8 cellular contexts compared by ENCODE assay signal in genomic region chr9:128552153-128552743, GRCh38. TPM values are rescaled to one million over a fixed set of nuclear protein-coding genes. Genes with fewer than 3 reads are reported as not detected.
DNase-seq lines count a peak whose midpoint lies in the region; ATAC-seq and TF ChIP-seq lines count a peak whose summit lies in the region.

Gene SPTAN1, plus strand, starts transcription at chr9:128552587. Its CDS starts 14,154 bp downstream, at chr9:128566741.

- no TSS peak for BruUV-seq in mammary epithelial cell (replicated peaks; lab: Mats Ljungman, UMichigan)

- H3K79me2 ChIP-seq in mammary epithelial cell (ENCODE audit: insufficient read depth, low read length), result peaks cover 48% of the 10 kb centered on the region

- dilution Hi-C loops in mammary epithelial cell (cut with HindIII; ENCODE audit: low sequenced_read_pairs), result loop anchor here (5.0 kb wide), 1 partner anchor 135 kb away; the partner anchor contains the start of gene SET

- peaks cover 7 to 15% (median 9%) of the 10 kb centered on the region in 3 donors for H3K27me3 Mint-ChIP-seq in immature natural killer cell (ENCODE audit: low read depth in 3 of 3)

- H2AFZ ChIP-seq in mammary epithelial cell (ENCODE audit: low read depth, low read length), result peak within 1 kb of the TSS; percentile 83

- no peaks in the 10 kb centered on the region for H3K36me3 ChIP-seq in mammary epithelial cell (ENCODE audit: insufficient read depth, low read length)

- H3K36me3 Mint-ChIP-seq in immature natural killer cell, result no peaks in the 10 kb centered on the region

- TF ChIP-seq CTCF in WI38 (IDR thresholded peaks at IDR 0.05; ENCODE audit: low read depth, low read length), result no peak
- TF ChIP-seq CTCF in mammary epithelial cell (conservative IDR thresholded peaks at IDR 0.05 in 1 of 2, IDR thresholded peaks at IDR 0.05 in 1 of 2; ENCODE audit: extremely low read depth in 1 of 2, insufficient read depth in 1 of 2, low read depth in 1 of 2, low read length in 2 of 2), result no peak

- intact Hi-C loops in mammary epithelial cell (cut with micrococcal nuclease), result loop anchor here (1.0 to 10.0 kb wide), 4 partner anchors 48 to 277 kb away; partner anchors contain the start of genes GLE1, GOLGA2, ODF2 and SWI5

- H3K27ac ChIP-seq in mammary epithelial cell (ENCODE audit: insufficient read depth, low read depth, low read length), result peak within 1 kb of the TSS; percentile 90

- CTCF ChIA-PET in mammary epithelial cell (lab: Charles Lee; ENCODE audit: low non-redundant PET), result interaction anchor here (0.5 kb wide), 1 partner anchor 131 kb away, joined by 7 read pairs; the partner anchor contains the start of gene CERCAM

- peak within 1 kb of the TSS; percentile 93 for H3K9ac ChIP-seq in mammary epithelial cell (ENCODE audit: insufficient read depth, low read length)

- H4K20me1 ChIP-seq in mammary epithelial cell (ENCODE audit: insufficient read depth, low read length), result no peaks in the 10 kb centered on the region

- H3K4me1 Mint-ChIP-seq in immature natural killer cell, result peaks cover 30 to 43% of the 10 kb centered on the region in 2 donors

- H3K27me3 ChIP-seq in mammary epithelial cell (ENCODE audit: insufficient read depth, low read length), result no peaks in the 10 kb centered on the region

- H3K4me1 ChIP-seq in mammary epithelial cell (ENCODE audit: insufficient read depth, low read length), result peaks cover 54% of the 10 kb centered on the region

- DNase-seq in AG08395 (ENCODE audit: low spot score), result peak; percentile 97
- DNase-seq in NCI-H2227 treated with DMSO at 0.1 percent for 48 hours (lab: John Stamatoyannopoulos, UW), result peak; percentile 74
- DNase-seq in mammary epithelial cell, result peak; percentile 90
- DNase-seq in immature natural killer cell, result peak; percentile 96 to 97 (median 97)
- DNase-seq in smooth muscle cell of the brain vasculature (ENCODE audit: low read depth, low spot score), result peak; percentile 61

- H3K9me3 Mint-ChIP-seq in immature natural killer cell, result no peaks in the 10 kb centered on the region

- WGBS in mammary epithelial cell (ENCODE audit: low coverage, missing lambda C conversion rate), result 0% methylated on average over 5 of the region's 81 CpGs

- peak within 1 kb of the TSS; percentile 92 to 100 (median 98) for H3K27ac Mint-ChIP-seq in immature natural killer cell

- H3K4me2 ChIP-seq in mammary epithelial cell (ENCODE audit: insufficient read depth, low read depth, low read length), result peak within 1 kb of the TSS; percentile 88

- H3K9me3 ChIP-seq in mammary epithelial cell (replicated peaks; ENCODE audit: insufficient read depth, low read length), result no peaks in the 10 kb centered on the region

- H3K4me3 Mint-ChIP-seq in immature natural killer cell, result peak within 1 kb of the TSS; percentile 92 to 97 (median 95)

- ATAC-seq in GM18909 (IDR thresholded peaks at IDR 0.05; ENCODE audit: poor library complexity, unreplicated experiment) (peak; percentile 82), HG03139 (IDR thresholded peaks at IDR 0.05; ENCODE audit: unreplicated experiment) (peak; percentile 76)

- peak within 1 kb of the TSS; percentile 91 for H3K4me3 ChIP-seq in WI38 (ENCODE audit: low read depth, low read length)
- H3K4me3 ChIP-seq in mammary epithelial cell (replicated peaks in 1 of 3; ENCODE audit: insufficient read depth in 1 of 3, low read depth in 2 of 3, low read length in 3 of 3), result peak within 1 kb of the TSS; percentile 66 to 88 (median 88)

- in situ Hi-C loops in mammary epithelial cell (cut with MboI; ENCODE audit: low sequenced_read_pairs in 2 of 2), result loop anchor here in 1 of 2 donors (10.0 kb wide), 1 partner anchor 117 kb away; no protein-coding TSS in a partner anchor

RNA-seq across cellular contexts. Expression of gene SPTAN1, which starts in this region (rescaled TPM):
- total RNA-seq in mammary epithelial cell, result 100 to 1,000 TPM; 257 to 307 TPM
- 97.7 TPM for polyA plus RNA-seq in mammary epithelial cell
- polyA minus RNA-seq in mammary epithelial cell, result 1,181 TPM
- 100 to 1,000 TPM in 1 of 3 donors, 10 to 100 TPM in 1, 1 to 10 TPM in 1; 4.8 to 112 (median 25.5) TPM for polyA plus RNA-seq in immature natural killer cell

Comparison
In these comparisons a context has a peak if more than half of its experiments do, and no peak if none do; other contexts are left out.
1. Peak in every context shown above with its lines: DNase-seq, ATAC-seq, H3K4me3 ChIP-seq and H3K27ac ChIP-seq.